19 cellular contexts compared by ENCODE assay signal in the genomic region with DNA sequence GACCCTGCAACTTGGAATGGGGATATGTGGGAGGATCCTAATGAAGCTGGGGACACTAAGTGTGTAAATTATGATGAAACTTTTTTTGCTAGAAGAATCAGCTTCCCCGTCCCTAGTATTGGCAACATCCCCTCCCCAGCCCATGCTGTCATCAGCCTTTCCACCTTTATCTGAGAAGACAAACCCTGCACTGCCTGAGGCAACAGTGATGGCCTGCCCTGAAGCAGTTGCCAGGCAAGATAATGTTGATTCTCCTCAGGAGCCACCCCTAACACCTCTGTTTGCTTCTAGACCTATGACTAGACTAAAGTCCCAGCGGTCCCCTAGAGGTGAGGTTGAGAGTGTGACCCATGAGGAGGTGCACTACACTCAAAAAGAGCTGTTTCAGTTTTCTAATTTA. TPM values are rescaled to one million over a fixed set of nuclear protein-coding genes. Genes with fewer than 3 reads are reported as not detected.
DNase-seq lines count a peak whose midpoint lies in the region; ATAC-seq, FAIRE-seq and TF ChIP-seq lines count a peak whose summit lies in the region.
"Had no signal": no experiment of that assay in that cellular context is flagged by ENCODE, and none has a peak within 500 bp of the region (broad histone marks: within the 10 kb centered on the region; RNA-seq: fewer than 3 reads in every experiment).

No MANE protein-coding gene starts in this region.

- no peak for FAIRE-seq in GM12891 (lab: Jason Lieb, UNC)
- FAIRE-seq: A549, GM12892, GM19239 had no signal

- no peak overlapping the region for H3K27ac ChIP-seq in CD4-positive, alpha-beta memory T cell (ENCODE audit: low read depth, low read length)
- no peak overlapping the region for H3K27ac ChIP-seq in HEK293 (ENCODE audit: extremely low read depth, low read depth, low read length)
- H3K27ac ChIP-seq: A549, HL-60 had no signal

- TF ChIP-seq POLR2A in GM12891 (IDR thresholded peaks at IDR 0.05; ENCODE audit: low read depth, low read length), result no peak

- no peaks in the 10 kb centered on the region for H3K36me3 Mint-ChIP-seq in CD4-positive, alpha-beta memory T cell
- no peaks in the 10 kb centered on the region for H3K36me3 Mint-ChIP-seq in effector memory CD8-positive, alpha-beta T cell (ENCODE audit: insufficient read depth)
- H3K36me3 Mint-ChIP-seq in naive B cell, result peaks cover 4 to 10% of the 10 kb centered on the region in 2 donors
- H3K36me3 Mint-ChIP-seq: CD14-positive monocyte had no signal

- H3K4me1 ChIP-seq in CD4-positive, alpha-beta memory T cell (ENCODE audit: insufficient read depth, low read length), result no peaks in the 10 kb centered on the region
- no peaks in the 10 kb centered on the region for H3K4me1 ChIP-seq in HEK293 (ENCODE audit: control insufficient read depth, insufficient read depth, low read length)
- H3K4me1 ChIP-seq: A549 had no signal

- no peak overlapping the region for H3K4me3 ChIP-seq in CD4-positive, alpha-beta memory T cell (ENCODE audit: low read length in 2 of 2)
- H3K4me3 ChIP-seq in HEK293 (ENCODE audit: low read depth, low read length), result no peak overlapping the region
- H3K4me3 ChIP-seq: A549 had no signal

- no peaks in the 10 kb centered on the region for H3K27me3 ChIP-seq in CD4-positive, alpha-beta memory T cell (ENCODE audit: insufficient read depth, low read length)

- no peak overlapping the region for H3K27ac Mint-ChIP-seq in CD4-positive, alpha-beta memory T cell
- no peak overlapping the region for H3K27ac Mint-ChIP-seq in effector memory CD8-positive, alpha-beta T cell
- no peak overlapping the region for H3K27ac Mint-ChIP-seq in naive B cell
- H3K27ac Mint-ChIP-seq: CD14-positive monocyte had no signal

- no peak overlapping the region for H3K4me3 Mint-ChIP-seq in CD4-positive, alpha-beta memory T cell
- H3K4me3 Mint-ChIP-seq in effector memory CD8-positive, alpha-beta T cell, result no peak overlapping the region
- H3K4me3 Mint-ChIP-seq in naive B cell, result no peak overlapping the region
- H3K4me3 Mint-ChIP-seq: CD14-positive monocyte had no signal

- intact Hi-C loops in CD4-positive, alpha-beta memory T cell (cut with micrococcal nuclease), result no loop called here

- H3K9me3 ChIP-seq in CD4-positive, alpha-beta memory T cell (ENCODE audit: control insufficient read depth in 1 of 2, low read length in 2 of 2), result no peaks in the 10 kb centered on the region
- H3K9me3 ChIP-seq in HEK293 (ENCODE audit: control insufficient read depth, insufficient read depth, low read depth, low read length), result no peaks in the 10 kb centered on the region

- DNase-seq in CD4-positive, alpha-beta memory T cell, result peak in 3 of 5 donors; percentile 16 to 49 (median 18)
- DNase-seq in effector memory CD8-positive, alpha-beta T cell, result peak in 2 of 3 experiments; percentile 21 to 28
- DNase-seq in naive B cell (no peak), GM12891 (ENCODE audit: insufficient read length, low spot score) (no peak), NCI-H524 (lab: John Stamatoyannopoulos, UW) (no peak)
- DNase-seq: Calu3, DMS 273 treated with DMSO at 0.1 percent for 48 hours, DMS79 treated with DMSO at 0.1 percent for 48 hours, EL, HCEC 1CT, IMR-90, KG1 had no signal

- peak; percentile 29 for ATAC-seq in effector memory CD8-positive, alpha-beta T cell (replicated peaks)
- ATAC-seq in naive B cell (ENCODE audit: low read depth in 2 of 2), result peak; percentile 23 to 30
- no peak for ATAC-seq in SK-N-SH treated with all-trans-retinoic acid at 6 μM for 48 hours
- ATAC-seq: A549 had no signal

- H3K9me3 Mint-ChIP-seq in CD4-positive, alpha-beta memory T cell, result peaks cover 0 to 8% (median 0%) of the 10 kb centered on the region in 8 donors
- no peaks in the 10 kb centered on the region for H3K9me3 Mint-ChIP-seq in effector memory CD8-positive, alpha-beta T cell
- peaks cover 4 to 15% (median 10%) of the 10 kb centered on the region in 7 donors for H3K9me3 Mint-ChIP-seq in naive B cell

- H3K4me1 Mint-ChIP-seq in CD4-positive, alpha-beta memory T cell, result no peaks in the 10 kb centered on the region
- H3K4me1 Mint-ChIP-seq in effector memory CD8-positive, alpha-beta T cell (ENCODE audit: low read depth in 2 of 2), result no peaks in the 10 kb centered on the region
- peaks cover 0 to 7% (median 4%) of the 10 kb centered on the region in 3 donors for H3K4me1 Mint-ChIP-seq in naive B cell
- H3K4me1 Mint-ChIP-seq: CD14-positive monocyte had no signal

- TF ChIP-seq CTCF in HEK293 (tag by site-specific recombination; IDR thresholded peaks at IDR 0.05), result no peak

- no peaks in the 10 kb centered on the region for H3K36me3 ChIP-seq in CD4-positive, alpha-beta memory T cell (ENCODE audit: insufficient read depth, low read length)
- no peaks in the 10 kb centered on the region for H3K36me3 ChIP-seq in HEK293 (ENCODE audit: control insufficient read depth in 2 of 2, insufficient read depth in 1 of 2, low read length in 2 of 2)

- CTCF ChIA-PET in CD4-positive, alpha-beta memory T cell (lab: Charles Lee; ENCODE audit: partially characterized antibody), result interaction anchor here (0.6 to 1.8 kb wide), 5 partner anchors 12 to 363 kb away, joined by 3 to 6 read pairs (median 3); no protein-coding TSS in a partner anchor
- CTCF ChIA-PET in HEK293 (lab: Yijun Ruan, JAX), result interaction anchor here (0.9 to 2.9 kb wide), 8 partner anchors 10 to 150 kb away, joined by 3 to 13 read pairs (median 4); no protein-coding TSS in a partner anchor

- POLR2A ChIA-PET in CD4-positive, alpha-beta memory T cell (lab: Charles Lee; ENCODE audit: partially characterized antibody), result no interaction called here
- POLR2A ChIA-PET in HEK293 (lab: Yijun Ruan, JAX), result no interaction called here

- no peaks in the 10 kb centered on the region for H3K27me3 Mint-ChIP-seq in CD4-positive, alpha-beta memory T cell
- H3K27me3 Mint-ChIP-seq in effector memory CD8-positive, alpha-beta T cell, result peaks cover 0 to 10% of the 10 kb centered on the region in 2 donors
- H3K27me3 Mint-ChIP-seq in naive B cell, result peaks cover 0 to 19% (median 0%) of the 10 kb centered on the region in 3 donors

TF ChIP-seq in HEK293, 187 proteins besides CTCF, POLR2A, EP300 and RAD21:
- TF ChIP-seq, protein P1, sequence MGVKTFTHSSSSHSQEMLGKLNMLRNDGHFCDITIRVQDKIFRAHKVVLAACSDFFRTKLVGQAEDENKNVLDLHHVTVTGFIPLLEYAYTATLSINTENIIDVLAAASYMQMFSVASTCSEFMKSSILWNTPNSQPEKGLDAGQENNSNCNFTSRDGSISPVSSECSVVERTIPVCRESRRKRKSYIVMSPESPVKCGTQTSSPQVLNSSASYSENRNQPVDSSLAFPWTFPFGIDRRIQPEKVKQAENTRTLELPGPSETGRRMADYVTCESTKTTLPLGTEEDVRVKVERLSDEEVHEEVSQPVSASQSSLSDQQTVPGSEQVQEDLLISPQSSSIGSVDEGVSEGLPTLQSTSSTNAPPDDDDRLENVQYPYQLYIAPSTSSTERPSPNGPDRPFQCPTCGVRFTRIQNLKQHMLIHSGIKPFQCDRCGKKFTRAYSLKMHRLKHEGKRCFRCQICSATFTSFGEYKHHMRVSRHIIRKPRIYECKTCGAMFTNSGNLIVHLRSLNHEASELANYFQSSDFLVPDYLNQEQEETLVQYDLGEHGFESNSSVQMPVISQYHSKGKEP (tag by site-specific recombination; IDR thresholded peaks at IDR 0.05), result no peak
- peak; percentile 43 for TF ChIP-seq SETDB1 (IDR thresholded peaks at IDR 0.05; ENCODE audit: insufficient read length, low read length)
- no peak for TF ChIP-seq SP7 (tag by site-specific recombination; IDR thresholded peaks at IDR 0.05)
- no peak for TF ChIP-seq ZNF10 (tag by site-specific recombination; IDR thresholded peaks at IDR 0.05)
- no peak for TF ChIP-seq ZNF302 (tag by site-specific recombination; IDR thresholded peaks at IDR 0.05; ENCODE audit: low read depth)
TF ChIP-seq in HEK293: peak in this region for 1.

TF ChIP-seq in SK-N-SH treated with all-trans-retinoic acid at 6 μM for 48 hours, 23 proteins besides CTCF, POLR2A, EP300 and RAD21:
- TF ChIP-seq ISL1 (CRISPR knock-in tag; IDR thresholded peaks at IDR 0.05) (no peak), ZNF70 (CRISPR knock-in tag; IDR thresholded peaks at IDR 0.05) (no peak)
- TF ChIP-seq, protein P2, sequence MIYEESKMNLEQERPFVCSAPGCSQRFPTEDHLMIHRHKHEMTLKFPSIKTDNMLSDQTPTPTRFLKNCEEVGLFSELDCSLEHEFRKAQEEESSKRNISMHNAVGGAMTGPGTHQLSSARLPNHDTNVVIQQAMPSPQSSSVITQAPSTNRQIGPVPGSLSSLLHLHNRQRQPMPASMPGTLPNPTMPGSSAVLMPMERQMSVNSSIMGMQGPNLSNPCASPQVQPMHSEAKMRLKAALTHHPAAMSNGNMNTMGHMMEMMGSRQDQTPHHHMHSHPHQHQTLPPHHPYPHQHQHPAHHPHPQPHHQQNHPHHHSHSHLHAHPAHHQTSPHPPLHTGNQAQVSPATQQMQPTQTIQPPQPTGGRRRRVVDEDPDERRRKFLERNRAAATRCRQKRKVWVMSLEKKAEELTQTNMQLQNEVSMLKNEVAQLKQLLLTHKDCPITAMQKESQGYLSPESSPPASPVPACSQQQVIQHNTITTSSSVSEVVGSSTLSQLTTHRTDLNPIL (CRISPR knock-in tag; IDR thresholded peaks at IDR 0.05; ENCODE audit: low read depth), result no peak

TF ChIP-seq in GM12891, 5 proteins besides CTCF, POLR2A, EP300 and RAD21:
- no peak for TF ChIP-seq POU2F2 (IDR thresholded peaks at IDR 0.05; ENCODE audit: low read depth, low read length)
- no peak for TF ChIP-seq POLR2AphosphoS5 (IDR thresholded peaks at IDR 0.05; ENCODE audit: low read depth, low read length)
- no peak for TF ChIP-seq PAX5 (IDR thresholded peaks at IDR 0.05; ENCODE audit: insufficient read depth, low read length, severe bottlenecking)
- no peak for TF ChIP-seq SPI1 (IDR thresholded peaks at IDR 0.05; ENCODE audit: low read depth, low read length)
- no peak for TF ChIP-seq TAF1 (IDR thresholded peaks at IDR 0.05; ENCODE audit: low read depth, low read length)

RNA-seq across cellular contexts. Expression of a gene that starts 27.1 kb away (rescaled TPM):
- total RNA-seq in CD4-positive, alpha-beta memory T cell, result 10 to 100 TPM; 18.5 to 21.2 TPM
- polyA plus RNA-seq in CD4-positive, alpha-beta memory T cell, result 1 to 10 TPM; 3.5 to 5.4 TPM
- 1 to 10 TPM; 3.6 to 6.3 (median 4.4) TPM for polyA plus RNA-seq in naive B cell (ENCODE audit: low read depth in 6 of 6)
- polyA plus RNA-seq in GM12891 (2012; ENCODE audit: low read depth, missing spikeins), result 5.0 TPM

Comparison
In these comparisons a context has a peak if more than half of its experiments do, and no peak if none do; other contexts are left out.
1. DNase-seq: peak in CD4-positive, alpha-beta memory T cell (3 of 5) and effector memory CD8-positive, alpha-beta T cell (2 of 3); none in naive B cell (single experiment), GM12891 (single experiment) and NCI-H524 (0 of 2).